ENCODE assay signal across 14 cellular contexts in the genomic region with DNA sequence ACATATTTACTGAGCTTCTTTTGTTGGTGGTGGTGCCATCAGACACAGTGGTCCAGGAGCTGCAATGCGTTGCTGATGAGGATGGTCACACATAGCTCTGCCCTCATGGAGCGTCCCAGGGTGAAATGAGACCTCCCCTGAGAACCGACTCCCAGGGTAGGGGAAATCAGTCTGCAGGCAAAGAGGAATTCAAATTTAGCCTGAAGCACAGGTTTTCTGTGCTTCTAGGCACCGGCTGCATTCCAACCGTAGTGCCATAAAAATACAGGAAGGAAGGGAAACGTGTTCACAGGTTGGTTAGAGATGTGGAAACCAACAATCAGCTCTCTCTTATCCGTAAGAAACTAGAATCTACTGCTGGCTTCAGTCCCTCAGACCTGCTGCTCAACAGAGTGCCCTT. TPM values are rescaled to one million over a fixed set of nuclear protein-coding genes. Genes with fewer than 3 reads are reported as not detected.
DNase-seq lines count a peak whose midpoint lies in the region; ATAC-seq and TF ChIP-seq lines count a peak whose summit lies in the region.
"Had no signal": no experiment of that assay in that cellular context is flagged by ENCODE, and none has a peak within 500 bp of the region (broad histone marks: within the 10 kb centered on the region; RNA-seq: fewer than 3 reads in every experiment).

No MANE protein-coding gene starts in this region.

- peaks cover 80% of the 10 kb centered on the region for H3K4me1 ChIP-seq in DOHH2 (ENCODE audit: control insufficient read depth, low read length)
- peaks cover 80% of the 10 kb centered on the region for H3K4me1 ChIP-seq in Karpas-422 (ENCODE audit: low read length)
- peaks cover 4 to 29% of the 10 kb centered on the region in 2 donors for H3K4me1 ChIP-seq in neuronal stem cell (ENCODE audit: control insufficient read depth in 2 of 2, insufficient read depth in 1 of 2, low read depth in 1 of 2, low read length in 2 of 2)
- peaks cover 100% of the 10 kb centered on the region for H3K4me1 ChIP-seq in left ventricle myocardium inferior

- no peak overlapping the region for H2AK5ac ChIP-seq in neuronal stem cell (ENCODE audit: low read depth, low read length)

- intact Hi-C loops in left ventricle myocardium inferior (cut with micrococcal nuclease): no loop called here

- H3K9me3 Mint-ChIP-seq in activated naive CD8-positive, alpha-beta T cell treated with anti-CD3 and anti-CD28 coated beads, Interleukin-2, amount 50 U/mL, for 24 hours: no peaks in the 10 kb centered on the region

- no peak for DNase-seq in Karpas-422
- DNase-seq in activated naive CD8-positive, alpha-beta T cell treated with anti-CD3 and anti-CD28 coated beads, Interleukin-2, amount 50 U/mL, for 24 hours: no peak
- no peak for DNase-seq in neuronal stem cell (ENCODE audit: low spot score)
- DNase-seq in left ventricle myocardium inferior: no peak
- no peak for DNase-seq in ecto neural progenitor cell (ENCODE audit: low spot score)
- DNase-seq: Caco-2, cortex of kidney, NCI-H1436 treated with DMSO at 0.1 percent for 48 hours, NCI-H526, right lobe of liver, SHP77 treated with DMSO at 0.1 percent for 48 hours had no signal

- H2AFZ ChIP-seq in Karpas-422 (ENCODE audit: low read length) (no peak overlapping the region), neuronal stem cell (ENCODE audit: low read length) (no peak overlapping the region)

- H3K27ac ChIP-seq in DOHH2 (ENCODE audit: low read depth, low read length) (peak overlapping the region; percentile 96), Karpas-422 (ENCODE audit: low read length) (no peak overlapping the region), neuronal stem cell (replicated peaks; ENCODE audit: low read length) (no peak overlapping the region), left ventricle myocardium inferior (replicated peaks) (no peak overlapping the region)
- H3K27ac ChIP-seq: right lobe of liver had no signal

- H3K9me2 ChIP-seq in DOHH2 (replicated peaks; ENCODE audit: control insufficient read depth, low read length) (no peaks in the 10 kb centered on the region), Karpas-422 (replicated peaks; ENCODE audit: insufficient read depth, low read length) (no peaks in the 10 kb centered on the region)

- H2BK15ac ChIP-seq in neuronal stem cell (ENCODE audit: low read length): no peak overlapping the region

- H3K18ac ChIP-seq in neuronal stem cell (ENCODE audit: low read length): peak overlapping the region; percentile 45

- no peaks in the 10 kb centered on the region for H3K9me3 ChIP-seq in DOHH2 (ENCODE audit: control insufficient read depth, insufficient read depth, low read length)
- H3K9me3 ChIP-seq in Karpas-422 (ENCODE audit: low read length): no peaks in the 10 kb centered on the region
- peaks cover 0 to 7% of the 10 kb centered on the region in 2 donors for H3K9me3 ChIP-seq in neuronal stem cell (replicated peaks in 1 of 2; ENCODE audit: control insufficient read depth in 2 of 2, insufficient read depth in 1 of 2, low read depth in 1 of 2, low read length in 2 of 2)
- H3K9me3 ChIP-seq in left ventricle myocardium inferior (replicated peaks): no peaks in the 10 kb centered on the region
- H3K9me3 ChIP-seq: Caco-2, right lobe of liver had no signal

- H3K4ac ChIP-seq in neuronal stem cell (ENCODE audit: low read length): no peak overlapping the region

- peak overlapping the region; percentile 4; the same call in 1 of the 2 replicates for H3K9ac ChIP-seq in Karpas-422 (ENCODE audit: low read length)
- H3K9ac ChIP-seq in neuronal stem cell (ENCODE audit: low read depth, low read length, poor library complexity): no peak overlapping the region

- H3K4me3 Mint-ChIP-seq in activated naive CD8-positive, alpha-beta T cell treated with anti-CD3 and anti-CD28 coated beads, Interleukin-2, amount 50 U/mL, for 24 hours: peak overlapping the region; percentile 62

- H3K4me3 ChIP-seq in DOHH2 (ENCODE audit: low read length) (peak overlapping the region; percentile 47), Karpas-422 (ENCODE audit: low read length) (no peak overlapping the region; the same call in 1 of the 2 replicates), neuronal stem cell (ENCODE audit: low read length in 2 of 2) (no peak overlapping the region), left ventricle myocardium inferior (no peak overlapping the region)
- H3K4me3 ChIP-seq: right lobe of liver had no signal

- H3K27me3 ChIP-seq in DOHH2 (ENCODE audit: control insufficient read depth, low read length) (no peaks in the 10 kb centered on the region), Karpas-422 (ENCODE audit: low read length) (peaks cover 4% of the 10 kb centered on the region; the same call in 1 of the 2 replicates), neuronal stem cell (ENCODE audit: control insufficient read depth in 3 of 3, insufficient read depth in 3 of 3, low read depth in 1 of 3, low read length in 3 of 3) (no peaks in the 10 kb centered on the region), left ventricle myocardium inferior (ENCODE audit: low read depth) (no peaks in the 10 kb centered on the region)
- H3K27me3 ChIP-seq: right lobe of liver had no signal

- H4K20me1 ChIP-seq in DOHH2 (ENCODE audit: control insufficient read depth, insufficient read depth, low read depth, low read length) (0 out of 2 replicates have a peak, but pooled peaks cover 5% of the 10 kb centered on the region), Karpas-422 (ENCODE audit: insufficient read depth, low read depth, low read length) (peaks cover 49% of the 10 kb centered on the region)

- H4K91ac ChIP-seq in neuronal stem cell (ENCODE audit: low read depth, low read length, poor library complexity): no peak overlapping the region

- peaks cover 9% of the 10 kb centered on the region for H3K36me3 Mint-ChIP-seq in activated naive CD8-positive, alpha-beta T cell treated with anti-CD3 and anti-CD28 coated beads, Interleukin-2, amount 50 U/mL, for 24 hours (ENCODE audit: low read depth)

- H3K27me3 Mint-ChIP-seq in activated naive CD8-positive, alpha-beta T cell treated with anti-CD3 and anti-CD28 coated beads, Interleukin-2, amount 50 U/mL, for 24 hours: peaks cover 2% of the 10 kb centered on the region

- H2BK12ac ChIP-seq in neuronal stem cell (ENCODE audit: low read length): no peak overlapping the region

- peaks cover 36% of the 10 kb centered on the region for H3F3A ChIP-seq in DOHH2 (ENCODE audit: control insufficient read depth, insufficient read depth)

- no peak overlapping the region for H4K8ac ChIP-seq in neuronal stem cell (ENCODE audit: low read depth, low read length)

- H3K36me3 ChIP-seq in DOHH2 (ENCODE audit: control insufficient read depth, low read length) (peaks cover 42% of the 10 kb centered on the region), Karpas-422 (ENCODE audit: insufficient read depth, low read length) (no peaks in the 10 kb centered on the region; the same call in 1 of the 2 replicates), neuronal stem cell (replicated peaks in 1 of 2; ENCODE audit: control insufficient read depth in 2 of 2, insufficient read depth in 2 of 2, low read length in 2 of 2) (peaks cover 0 to 61% of the 10 kb centered on the region in 2 donors), left ventricle myocardium inferior (no peaks in the 10 kb centered on the region)
- H3K36me3 ChIP-seq: right lobe of liver had no signal

- no peak overlapping the region for H2BK120ac ChIP-seq in neuronal stem cell (ENCODE audit: low read depth, low read length)

- no peak overlapping the region for H2BK5ac ChIP-seq in neuronal stem cell (ENCODE audit: low read length)

- no peak overlapping the region for H3K14ac ChIP-seq in neuronal stem cell (ENCODE audit: low read length)

- H3K23ac ChIP-seq in neuronal stem cell (ENCODE audit: low read depth, low read length, poor library complexity): no peak overlapping the region

- no peak for ATAC-seq in activated naive CD8-positive, alpha-beta T cell treated with anti-CD3 and anti-CD28 coated beads, Interleukin-2, amount 50 U/mL, for 24 hours
- no peak for ATAC-seq in HG02973 (IDR thresholded peaks at IDR 0.05; ENCODE audit: unreplicated experiment)
- no peak for ATAC-seq in HG03520 (IDR thresholded peaks at IDR 0.05; ENCODE audit: unreplicated experiment)
- ATAC-seq: right lobe of liver had no signal

- peak overlapping the region; percentile 88 for H3K27ac Mint-ChIP-seq in activated naive CD8-positive, alpha-beta T cell treated with anti-CD3 and anti-CD28 coated beads, Interleukin-2, amount 50 U/mL, for 24 hours

- H3K4me2 ChIP-seq in DOHH2 (ENCODE audit: low read length): peak overlapping the region; percentile 61
- H3K4me2 ChIP-seq in Karpas-422 (ENCODE audit: low read depth, low read length, poor library complexity, severe bottlenecking): peak overlapping the region; percentile 38
- no peak overlapping the region for H3K4me2 ChIP-seq in neuronal stem cell (ENCODE audit: insufficient read depth, low read length, poor library complexity, severe bottlenecking)

- TF ChIP-seq CTCF in DOHH2 (IDR thresholded peaks at IDR 0.05; ENCODE audit: low read depth, low read length, poor library complexity, severe bottlenecking) (no peak), left ventricle myocardium inferior (IDR thresholded peaks at IDR 0.05; ENCODE audit: borderline replicate concordance) (no peak)

- no CpG with 5 or more reads among the region's 7 CpGs for WGBS in neuronal stem cell (ENCODE audit: extremely low coverage in 2 of 2, insufficient read length in 2 of 2, insufficient replicate concordance in 1 of 2), 2 donors

- H3K79me1 ChIP-seq in neuronal stem cell (ENCODE audit: low read depth, low read length): peaks cover 11% of the 10 kb centered on the region

- H3K4me1 Mint-ChIP-seq in activated naive CD8-positive, alpha-beta T cell treated with anti-CD3 and anti-CD28 coated beads, Interleukin-2, amount 50 U/mL, for 24 hours: peaks cover 98% of the 10 kb centered on the region

- peaks cover 74% of the 10 kb centered on the region for H3K79me2 ChIP-seq in DOHH2 (ENCODE audit: control insufficient read depth, low read length)
- no peaks in the 10 kb centered on the region for H3K79me2 ChIP-seq in Karpas-422 (ENCODE audit: low read length)

RNA-seq across cellular contexts. Expression of gene SMAD3, which starts 19.2 kb away (rescaled TPM):
- 12.8 and 27.7 TPM in 2 replicates for total RNA-seq in Karpas-422 (2014; rRNA removed; shearing (Covaris generic); ENCODE audit: low replicate concordance)
- polyA plus RNA-seq in neuronal stem cell (2013, experiment 1 of 2): 32.6 TPM
- polyA plus RNA-seq in neuronal stem cell (2013, experiment 2 of 2): 32.9 TPM
- total RNA-seq in left ventricle myocardium inferior: 18.8 TPM
